Comparison of ENCODE assay signal across 13 cellular contexts in genomic region chr4:2515835-2516550, GRCh38. TPM values are rescaled to one million over a fixed set of nuclear protein-coding genes. Genes with fewer than 3 reads are reported as not detected.
A peak's percentile ranks its signal among the peaks of the same experiment; 100 is the strongest.
DNase-seq lines count a peak whose midpoint lies in the region; ATAC-seq and TF ChIP-seq lines count a peak whose summit lies in the region.
"Had no signal": no experiment of that assay in that cellular context is flagged by ENCODE, and none has a peak within 500 bp of the region (broad histone marks: within the 10 kb centered on the region; RNA-seq: fewer than 3 reads in every experiment).

No MANE protein-coding gene starts in this region.

- H3K27ac Mint-ChIP-seq in activated CD8-positive, alpha-beta T cell treated with anti-CD3 and anti-CD28 coated beads, Interleukin-2, amount 10 ng/mL, durations not matched to agents 7 days and 5 days = no peak overlapping the region
- no peak overlapping the region for H3K27ac Mint-ChIP-seq in activated CD8-positive, alpha-beta T cell treated with anti-CD3 and anti-CD28 coated beads for 36 hours
- H3K27ac Mint-ChIP-seq in dendritic cell treated with granulocyte-macrophage colony-stimulating factor and Interleukin-4, amounts not matched to agents 40 ng/mL and 50 ng/mL, for 4 days = peak overlapping the region; percentile 2
- H3K27ac Mint-ChIP-seq: activated CD4-positive, alpha-beta memory T cell treated with anti-CD3 and anti-CD28 coated beads for 36 hours; activated naive CD4-positive, alpha-beta T cell treated with anti-CD3 and anti-CD28 coated beads for 36 hours had no signal

- no peak overlapping the region for H3K4me3 Mint-ChIP-seq in activated CD8-positive, alpha-beta T cell treated with anti-CD3 and anti-CD28 coated beads, Interleukin-2, amount 10 ng/mL, durations not matched to agents 7 days and 5 days
- no peak overlapping the region for H3K4me3 Mint-ChIP-seq in activated CD8-positive, alpha-beta T cell treated with anti-CD3 and anti-CD28 coated beads for 36 hours
- H3K4me3 Mint-ChIP-seq in dendritic cell treated with granulocyte-macrophage colony-stimulating factor and Interleukin-4, amounts not matched to agents 40 ng/mL and 50 ng/mL, for 4 days = no peak overlapping the region
- H3K4me3 Mint-ChIP-seq: activated CD4-positive, alpha-beta memory T cell treated with anti-CD3 and anti-CD28 coated beads for 36 hours; activated naive CD4-positive, alpha-beta T cell treated with anti-CD3 and anti-CD28 coated beads for 36 hours had no signal

- H3K27me3 Mint-ChIP-seq in activated CD8-positive, alpha-beta T cell treated with anti-CD3 and anti-CD28 coated beads, Interleukin-2, amount 10 ng/mL, durations not matched to agents 7 days and 5 days (ENCODE audit: low read depth) = no peaks in the 10 kb centered on the region
- H3K27me3 Mint-ChIP-seq in activated CD8-positive, alpha-beta T cell treated with anti-CD3 and anti-CD28 coated beads for 36 hours = no peaks in the 10 kb centered on the region
- no peaks in the 10 kb centered on the region for H3K27me3 Mint-ChIP-seq in dendritic cell treated with granulocyte-macrophage colony-stimulating factor and Interleukin-4, amounts not matched to agents 40 ng/mL and 50 ng/mL, for 4 days
- H3K27me3 Mint-ChIP-seq: activated CD4-positive, alpha-beta memory T cell treated with anti-CD3 and anti-CD28 coated beads for 36 hours had no signal

- H3K9me3 ChIP-seq in thyroid gland = no peaks in the 10 kb centered on the region

- H3K9me3 Mint-ChIP-seq in activated CD8-positive, alpha-beta T cell treated with anti-CD3 and anti-CD28 coated beads, Interleukin-2, amount 10 ng/mL, durations not matched to agents 7 days and 5 days (ENCODE audit: insufficient read depth) = no peaks in the 10 kb centered on the region
- H3K9me3 Mint-ChIP-seq in activated CD8-positive, alpha-beta T cell treated with anti-CD3 and anti-CD28 coated beads for 36 hours = no peaks in the 10 kb centered on the region
- H3K9me3 Mint-ChIP-seq in dendritic cell treated with granulocyte-macrophage colony-stimulating factor and Interleukin-4, amounts not matched to agents 40 ng/mL and 50 ng/mL, for 4 days = no peaks in the 10 kb centered on the region
- H3K9me3 Mint-ChIP-seq: activated CD4-positive, alpha-beta memory T cell treated with anti-CD3 and anti-CD28 coated beads for 36 hours; activated naive CD4-positive, alpha-beta T cell treated with anti-CD3 and anti-CD28 coated beads for 36 hours had no signal

- peaks cover 6 to 9% of the 10 kb centered on the region in 2 donors for H3K4me1 ChIP-seq in thyroid gland

- H3K36me3 Mint-ChIP-seq in activated CD8-positive, alpha-beta T cell treated with anti-CD3 and anti-CD28 coated beads, Interleukin-2, amount 10 ng/mL, durations not matched to agents 7 days and 5 days (ENCODE audit: low read depth) = peaks cover 51% of the 10 kb centered on the region
- peaks cover 38% of the 10 kb centered on the region for H3K36me3 Mint-ChIP-seq in activated CD8-positive, alpha-beta T cell treated with anti-CD3 and anti-CD28 coated beads for 36 hours (ENCODE audit: low read depth)
- H3K36me3 Mint-ChIP-seq in dendritic cell treated with granulocyte-macrophage colony-stimulating factor and Interleukin-4, amounts not matched to agents 40 ng/mL and 50 ng/mL, for 4 days (ENCODE audit: low read depth) = peaks cover 73% of the 10 kb centered on the region

- peak; percentile 27 for ATAC-seq in activated CD8-positive, alpha-beta T cell treated with anti-CD3 and anti-CD28 coated beads, Interleukin-2, amount 10 ng/mL, durations not matched to agents 7 days and 5 days
- ATAC-seq in activated CD8-positive, alpha-beta T cell treated with anti-CD3 and anti-CD28 coated beads for 36 hours = no peak

- TF ChIP-seq CTCF in activated CD8-positive, alpha-beta T cell treated with anti-CD3 and anti-CD28 coated beads for 36 hours (IDR thresholded peaks at IDR 0.05) = no peak
- no peak for TF ChIP-seq CTCF in thyroid gland (IDR thresholded peaks at IDR 0.05)

- DNase-seq in activated CD8-positive, alpha-beta T cell treated with anti-CD3 and anti-CD28 coated beads, Interleukin-2, amount 10 ng/mL, durations not matched to agents 7 days and 5 days = no peak
- DNase-seq in activated CD8-positive, alpha-beta T cell treated with anti-CD3 and anti-CD28 coated beads for 36 hours = no peak
- DNase-seq in medulla oblongata (ENCODE audit: extremely low spot score) (peak; percentile 37), thyroid gland (peak; percentile 75 to 77), NCI-H1930 (lab: John Stamatoyannopoulos, UW) (no peak), NCI-H187 treated with DMSO at 0.1 percent for 48 hours (lab: John Stamatoyannopoulos, UW) (no peak), NCI-H1105 (lab: John Stamatoyannopoulos, UW) (no peak)
- DNase-seq: activated CD4-positive, alpha-beta memory T cell treated with anti-CD3 and anti-CD28 coated beads for 36 hours; activated naive CD4-positive, alpha-beta T cell treated with anti-CD3 and anti-CD28 coated beads for 36 hours; dorsolateral prefrontal cortex; NCI-H2171 treated with DMSO at 0.1 percent for 48 hours had no signal

- H3K27me3 ChIP-seq in thyroid gland = no peaks in the 10 kb centered on the region
- H3K27me3 ChIP-seq: dorsolateral prefrontal cortex had no signal

- 49 to 63% methylated on average over 3 to 4 of the region's 4 CpGs for WGBS in thyroid gland, 2 donors

- peak overlapping the region; percentile 15 to 54 (median 33) for H3K27ac ChIP-seq in thyroid gland
- H3K27ac ChIP-seq: HL-60 had no signal

- POLR2A ChIA-PET in activated CD8-positive, alpha-beta T cell treated with anti-CD3 and anti-CD28 coated beads, Interleukin-2, amount 10 ng/mL, durations not matched to agents 7 days and 5 days (lab: Charles Lee) = interaction anchor here (0.9 kb wide), 1 partner anchor 10 kb away, joined by 3 read pairs; no protein-coding TSS in a partner anchor
- POLR2A ChIA-PET in activated CD8-positive, alpha-beta T cell treated with anti-CD3 and anti-CD28 coated beads for 36 hours (lab: Charles Lee) = no interaction called here

- H3K4me3 ChIP-seq in thyroid gland (replicated peaks in 1 of 3) = no peak overlapping the region
- H3K4me3 ChIP-seq: dorsolateral prefrontal cortex had no signal

- H3K4me1 Mint-ChIP-seq in activated CD8-positive, alpha-beta T cell treated with anti-CD3 and anti-CD28 coated beads, Interleukin-2, amount 10 ng/mL, durations not matched to agents 7 days and 5 days (ENCODE audit: low read depth) = peaks cover 4% of the 10 kb centered on the region
- H3K4me1 Mint-ChIP-seq in activated CD8-positive, alpha-beta T cell treated with anti-CD3 and anti-CD28 coated beads for 36 hours (ENCODE audit: low read depth) = no peaks in the 10 kb centered on the region
- peaks cover 1% of the 10 kb centered on the region for H3K4me1 Mint-ChIP-seq in dendritic cell treated with granulocyte-macrophage colony-stimulating factor and Interleukin-4, amounts not matched to agents 40 ng/mL and 50 ng/mL, for 4 days (ENCODE audit: low read depth)

- H3K36me3 ChIP-seq in thyroid gland = peaks cover 25 to 28% of the 10 kb centered on the region in 2 donors

- intact Hi-C loops in activated CD8-positive, alpha-beta T cell treated with anti-CD3 and anti-CD28 coated beads for 36 hours (cut with micrococcal nuclease) = no loop called here
- intact Hi-C loops in dendritic cell treated with granulocyte-macrophage colony-stimulating factor and Interleukin-4, amounts not matched to agents 40 ng/mL and 50 ng/mL, for 4 days (cut with micrococcal nuclease) = no loop called here
- intact Hi-C loops in thyroid gland (cut with DNase I) = no loop called here

- CTCF ChIA-PET in activated CD8-positive, alpha-beta T cell treated with anti-CD3 and anti-CD28 coated beads, Interleukin-2, amount 10 ng/mL, durations not matched to agents 7 days and 5 days (lab: Charles Lee) = no interaction called here
- CTCF ChIA-PET in activated CD8-positive, alpha-beta T cell treated with anti-CD3 and anti-CD28 coated beads for 36 hours (lab: Charles Lee) = no interaction called here

- TF ChIP-seq POLR2A in thyroid gland (IDR thresholded peaks at IDR 0.05) = no peak

RNA-seq across cellular contexts. Expression of gene FAM193A, which starts 20.5 kb away (rescaled TPM):
- total RNA-seq in activated CD8-positive, alpha-beta T cell treated with anti-CD3 and anti-CD28 coated beads, Interleukin-2, amount 10 ng/mL, durations not matched to agents 7 days and 5 days = 10 to 100 TPM; 31.9 to 33.0 TPM
- 10 to 100 TPM; 22.4 to 22.9 TPM for total RNA-seq in activated CD8-positive, alpha-beta T cell treated with anti-CD3 and anti-CD28 coated beads for 36 hours
- total RNA-seq in thyroid gland = 10 to 100 TPM; 22.4 to 36.7 (median 30.3) TPM

RNA-seq across cellular contexts. Expression of gene RNF4, which starts 47.1 kb away (rescaled TPM):
- 100 to 1,000 TPM; 105 to 118 TPM for total RNA-seq in activated CD8-positive, alpha-beta T cell treated with anti-CD3 and anti-CD28 coated beads, Interleukin-2, amount 10 ng/mL, durations not matched to agents 7 days and 5 days
- total RNA-seq in activated CD8-positive, alpha-beta T cell treated with anti-CD3 and anti-CD28 coated beads for 36 hours = 10 to 100 TPM; 94.6 to 96.2 TPM
- total RNA-seq in thyroid gland = 10 to 100 TPM; 32.8 to 52.0 (median 43.0) TPM

Comparison
In these comparisons a context has a peak if more than half of its experiments do, and no peak if none do; other contexts are left out.
1. DNase-seq: peak in medulla oblongata (single experiment) and thyroid gland (2 of 2); none in activated CD8-positive, alpha-beta T cell treated with anti-CD3 and anti-CD28 coated beads, Interleukin-2, amount 10 ng/mL, durations not matched to agents 7 days and 5 days (single experiment), activated CD8-positive, alpha-beta T cell treated with anti-CD3 and anti-CD28 coated beads for 36 hours (single experiment), NCI-H1930 (0 of 2), NCI-H187 treated with DMSO at 0.1 percent for 48 hours (single experiment) and NCI-H1105 (single experiment).